In genomic region chr10:126302831-126303230, GRCh38 we compare ENCODE assay signal across 1 cellular context.
TF ChIP-seq lines count a peak whose summit lies in the region.

No MANE protein-coding gene starts in this region.

TF ChIP-seq in neural cell, 6 proteins besides CTCF, POLR2A, EP300 and RAD21 (continued from another document):
- TF ChIP-seq MXI1 (conservative IDR thresholded peaks at IDR 0.05; ENCODE audit: poor library complexity, severe bottlenecking) (no peak), EZH2 (IDR thresholded peaks at IDR 0.05; ENCODE audit: borderline replicate concordance, insufficient read depth, low read length, poor library complexity, severe bottlenecking) (no peak)
